8 cellular contexts compared by ENCODE assay signal in the genomic region with DNA sequence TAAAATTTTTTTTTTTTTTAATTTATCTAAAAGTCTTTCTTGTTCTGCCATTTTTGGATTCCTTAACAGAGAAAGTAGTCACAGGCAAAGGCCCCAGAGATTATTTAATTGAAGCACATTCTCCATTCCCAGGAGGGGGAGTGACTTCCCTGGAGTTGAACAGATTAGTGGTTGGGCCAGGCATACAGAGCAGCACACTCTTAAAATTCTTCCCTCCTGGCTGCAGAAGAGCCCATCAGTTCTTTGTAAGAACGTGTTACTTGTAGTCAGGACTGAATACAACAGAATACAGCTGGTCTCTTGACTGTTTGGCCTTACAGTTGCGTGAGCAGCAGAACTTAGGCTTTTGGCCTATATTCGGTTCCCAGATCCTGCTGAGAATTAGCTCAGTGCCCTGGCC. TPM values are rescaled to one million over a fixed set of nuclear protein-coding genes. Genes with fewer than 3 reads are reported as not detected.
DNase-seq lines count a peak whose midpoint lies in the region; ATAC-seq and TF ChIP-seq lines count a peak whose summit lies in the region.

No MANE protein-coding gene starts in this region.

- no peak overlapping the region for H3K27ac Mint-ChIP-seq in GM23338

- H3K4me3 Mint-ChIP-seq in GM23338: peak overlapping the region; percentile 94

- TF ChIP-seq CTCF in GM23338 (conservative IDR thresholded peaks at IDR 0.05; ENCODE audit: low read depth in 2 of 2): no peak
- TF ChIP-seq CTCF in SU-DHL-6 (IDR thresholded peaks at IDR 0.05; ENCODE audit: insufficient read depth, low read length, poor library complexity, severe bottlenecking): no peak
- no peak for TF ChIP-seq CTCF in fibroblast of mammary gland (conservative IDR thresholded peaks at IDR 0.05; ENCODE audit: control insufficient read depth, insufficient read depth, low read depth, low read length)
- TF ChIP-seq CTCF in retinal pigment epithelial cell (conservative IDR thresholded peaks at IDR 0.05; ENCODE audit: low read depth, low read length): no peak

- no peak overlapping the region for H2AFZ ChIP-seq in GM23338
- H2AFZ ChIP-seq in SU-DHL-6 (ENCODE audit: low read depth, low read length, severe bottlenecking): no peak overlapping the region

- H3K9me3 Mint-ChIP-seq in GM23338: no peaks in the 10 kb centered on the region

- peak overlapping the region; percentile 67 for H3K4me3 ChIP-seq in GM23338
- H3K4me3 ChIP-seq in SU-DHL-6 (ENCODE audit: insufficient read depth, low read length, poor library complexity, severe bottlenecking): peak overlapping the region; percentile 90
- H3K4me3 ChIP-seq in fibroblast of mammary gland (ENCODE audit: control insufficient read depth, low read depth, low read length): peak overlapping the region; percentile 65
- H3K4me3 ChIP-seq in retinal pigment epithelial cell (ENCODE audit: low read length): peak overlapping the region; percentile 63

- H3K27me3 Mint-ChIP-seq in GM23338 (ENCODE audit: insufficient read depth, low read depth, poor library complexity): peaks cover 12% of the 10 kb centered on the region

- peak overlapping the region; percentile 88 for H3K9ac ChIP-seq in SU-DHL-6 (ENCODE audit: low read length)

- ATAC-seq in GM23338: no peak
- ATAC-seq in HG02623 (IDR thresholded peaks at IDR 0.05; ENCODE audit: unreplicated experiment): no peak
- no peak for ATAC-seq in GM18858 (IDR thresholded peaks at IDR 0.05; ENCODE audit: unreplicated experiment)

- H3K27me3 ChIP-seq in GM23338 (ENCODE audit: insufficient read depth) (no peaks in the 10 kb centered on the region), SU-DHL-6 (ENCODE audit: low read length) (no peaks in the 10 kb centered on the region)

- peaks cover 62% of the 10 kb centered on the region for H3K79me2 ChIP-seq in GM23338 (replicated peaks; ENCODE audit: insufficient read depth)
- peaks cover 60% of the 10 kb centered on the region for H3K79me2 ChIP-seq in SU-DHL-6 (ENCODE audit: insufficient read depth, low read length)

- no peaks in the 10 kb centered on the region for H3K9me2 ChIP-seq in GM23338 (ENCODE audit: insufficient read depth)
- H3K9me2 ChIP-seq in SU-DHL-6 (replicated peaks; ENCODE audit: insufficient read depth, low read length): no peaks in the 10 kb centered on the region

- H3K27ac ChIP-seq in GM23338 (ENCODE audit: low read depth): no peak overlapping the region
- H3K27ac ChIP-seq in SU-DHL-6 (ENCODE audit: low read depth, low read length): no peak overlapping the region

- H3K4me2 ChIP-seq in GM23338: peak overlapping the region; percentile 100
- peak overlapping the region; percentile 79 for H3K4me2 ChIP-seq in SU-DHL-6 (ENCODE audit: low read depth, low read length, poor library complexity, severe bottlenecking)

- peaks cover 24% of the 10 kb centered on the region for H3F3A ChIP-seq in GM23338 (replicated peaks; ENCODE audit: low read depth)
- no peaks in the 10 kb centered on the region for H3F3A ChIP-seq in SU-DHL-6 (ENCODE audit: insufficient read depth)

- H3K36me3 Mint-ChIP-seq in GM23338 (ENCODE audit: low read depth): peaks cover 38% of the 10 kb centered on the region

- peaks cover 7% of the 10 kb centered on the region; the same call in 1 of the 2 replicates for H3K36me3 ChIP-seq in GM23338 (ENCODE audit: insufficient read depth)
- 0 out of 2 replicates have a peak, but pooled peaks cover 3% of the 10 kb centered on the region for H3K36me3 ChIP-seq in SU-DHL-6 (ENCODE audit: low read length)

- no peaks in the 10 kb centered on the region for H3K9me3 ChIP-seq in SU-DHL-6 (ENCODE audit: insufficient read depth, low read length)

- peaks cover 26% of the 10 kb centered on the region for H3K4me1 ChIP-seq in GM23338 (ENCODE audit: insufficient read depth)

- DNase-seq in GM23338 (ENCODE audit: low spot score): peak; percentile 37
- DNase-seq in fibroblast of mammary gland (ENCODE audit: low read depth): peak; percentile 42
- no peak for DNase-seq in retinal pigment epithelial cell (ENCODE audit: low read depth)
- no peak for DNase-seq in stimulated activated CD4-positive, alpha-beta T cell treated with anti-CD3 and anti-CD28 coated beads, Interleukin-4, amount 100 ng/mL, for 24 hours
- DNase-seq in NCI-H2171 treated with DMSO at 0.1 percent for 48 hours (lab: John Stamatoyannopoulos, UW): no peak

- peaks cover 38% of the 10 kb centered on the region for H3K4me1 Mint-ChIP-seq in GM23338

- peaks cover 57% of the 10 kb centered on the region for H4K20me1 ChIP-seq in GM23338 (replicated peaks; ENCODE audit: insufficient read depth)
- H4K20me1 ChIP-seq in SU-DHL-6 (ENCODE audit: low read depth, low read length): peaks cover 27% of the 10 kb centered on the region

TF ChIP-seq in GM23338, 12 proteins besides CTCF, POLR2A, EP300 and RAD21 (continues in another document):
- TF ChIP-seq STAT1 (IDR thresholded peaks at IDR 0.05; ENCODE audit: unreplicated experiment) (no peak), NANOG (IDR thresholded peaks at IDR 0.05; ENCODE audit: borderline replicate concordance) (no peak), CREB1 (CRISPR knock-in tag; IDR thresholded peaks at IDR 0.05; ENCODE audit: low read depth) (no peak)
- TF ChIP-seq, protein P1, sequence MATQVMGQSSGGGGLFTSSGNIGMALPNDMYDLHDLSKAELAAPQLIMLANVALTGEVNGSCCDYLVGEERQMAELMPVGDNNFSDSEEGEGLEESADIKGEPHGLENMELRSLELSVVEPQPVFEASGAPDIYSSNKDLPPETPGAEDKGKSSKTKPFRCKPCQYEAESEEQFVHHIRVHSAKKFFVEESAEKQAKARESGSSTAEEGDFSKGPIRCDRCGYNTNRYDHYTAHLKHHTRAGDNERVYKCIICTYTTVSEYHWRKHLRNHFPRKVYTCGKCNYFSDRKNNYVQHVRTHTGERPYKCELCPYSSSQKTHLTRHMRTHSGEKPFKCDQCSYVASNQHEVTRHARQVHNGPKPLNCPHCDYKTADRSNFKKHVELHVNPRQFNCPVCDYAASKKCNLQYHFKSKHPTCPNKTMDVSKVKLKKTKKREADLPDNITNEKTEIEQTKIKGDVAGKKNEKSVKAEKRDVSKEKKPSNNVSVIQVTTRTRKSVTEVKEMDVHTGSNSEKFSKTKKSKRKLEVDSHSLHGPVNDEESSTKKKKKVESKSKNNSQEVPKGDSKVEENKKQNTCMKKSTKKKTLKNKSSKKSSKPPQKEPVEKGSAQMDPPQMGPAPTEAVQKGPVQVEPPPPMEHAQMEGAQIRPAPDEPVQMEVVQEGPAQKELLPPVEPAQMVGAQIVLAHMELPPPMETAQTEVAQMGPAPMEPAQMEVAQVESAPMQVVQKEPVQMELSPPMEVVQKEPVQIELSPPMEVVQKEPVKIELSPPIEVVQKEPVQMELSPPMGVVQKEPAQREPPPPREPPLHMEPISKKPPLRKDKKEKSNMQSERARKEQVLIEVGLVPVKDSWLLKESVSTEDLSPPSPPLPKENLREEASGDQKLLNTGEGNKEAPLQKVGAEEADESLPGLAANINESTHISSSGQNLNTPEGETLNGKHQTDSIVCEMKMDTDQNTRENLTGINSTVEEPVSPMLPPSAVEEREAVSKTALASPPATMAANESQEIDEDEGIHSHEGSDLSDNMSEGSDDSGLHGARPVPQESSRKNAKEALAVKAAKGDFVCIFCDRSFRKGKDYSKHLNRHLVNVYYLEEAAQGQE (IDR thresholded peaks at IDR 0.05; ENCODE audit: unreplicated experiment): no peak

RNA-seq across cellular contexts. Expression of a gene that starts 1.8 kb away (rescaled TPM):
- 103 and 117 TPM in 2 replicates for total RNA-seq in GM23338 (2014; rRNA removed; shearing (Covaris generic))
- polyA plus RNA-seq in GM23338 (2016; fragmentation: Nextera tagmentation; extraction: Ambion mirVana): 32.2 TPM in 2 replicates

RNA-seq across cellular contexts. Expression of a gene that starts 40.0 kb away (rescaled TPM):
- total RNA-seq in GM23338 (2014; rRNA removed; shearing (Covaris generic)): 118 and 129 TPM in 2 replicates
- 5.9 TPM in 2 replicates for polyA plus RNA-seq in GM23338 (2016; fragmentation: Nextera tagmentation; extraction: Ambion mirVana)

Comparison
In these comparisons a context has a peak if more than half of its experiments do, and no peak if none do; other contexts are left out.
1. DNase-seq: peak in GM23338 (single experiment) and fibroblast of mammary gland (single experiment); none in retinal pigment epithelial cell (single experiment), stimulated activated CD4-positive, alpha-beta T cell treated with anti-CD3 and anti-CD28 coated beads, Interleukin-4, amount 100 ng/mL, for 24 hours (single experiment) and NCI-H2171 treated with DMSO at 0.1 percent for 48 hours (single experiment).
2. Peak in every context shown above with its lines, with median percentiles within 50 percentile points of each other: H3K4me3 ChIP-seq.